Comparison of ENCODE assay signal across 1 cellular context in the genomic region with DNA sequence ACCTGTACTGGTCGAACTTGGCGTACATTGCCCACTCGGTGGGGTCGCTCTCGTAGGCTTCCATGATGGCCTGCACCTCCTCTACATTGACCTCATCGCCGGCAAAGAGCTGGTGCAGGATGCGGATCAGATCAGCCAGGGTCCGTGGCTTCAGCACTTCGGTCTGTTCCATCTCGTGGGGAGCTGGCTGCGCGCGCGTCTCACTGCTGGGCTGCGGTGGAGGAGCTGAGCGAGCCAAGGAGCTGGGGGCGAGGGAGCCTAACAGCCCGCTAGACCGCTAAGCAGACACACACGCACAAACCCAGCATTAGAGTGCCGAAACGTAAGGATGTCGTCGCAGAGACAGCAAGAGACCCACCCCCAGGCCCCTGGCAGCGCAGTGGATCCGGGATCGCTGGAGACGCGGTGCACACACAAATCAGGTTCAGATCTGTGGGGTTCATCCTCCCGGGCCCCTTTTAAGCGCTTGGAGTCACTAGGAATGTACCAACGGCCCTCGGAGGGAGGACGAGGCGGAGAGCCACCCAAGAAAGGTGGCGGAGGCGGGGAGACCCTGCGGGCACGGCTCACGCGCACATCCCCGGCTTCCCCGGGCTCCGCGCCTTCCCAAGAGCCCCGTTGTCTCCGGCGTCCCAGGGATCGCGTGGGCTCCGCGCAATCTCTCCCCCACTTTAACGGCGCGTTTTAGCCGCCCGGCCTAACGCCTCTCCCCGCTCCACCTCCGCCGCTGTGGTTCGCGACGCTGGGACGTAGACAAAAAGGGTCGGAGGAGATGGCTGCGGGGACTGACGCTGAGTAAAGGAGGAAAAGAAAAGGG.
TF ChIP-seq lines count a peak whose summit lies in the region.

A gene (minus strand): TSS at position 434 of the 817 bp plus-strand sequence. CDS start 262 bp downstream, at position 172.

TF ChIP-seq in GM12878, 131 proteins besides CTCF, POLR2A, EP300 and RAD21 (continued from another document):
- TF ChIP-seq, protein P1, sequence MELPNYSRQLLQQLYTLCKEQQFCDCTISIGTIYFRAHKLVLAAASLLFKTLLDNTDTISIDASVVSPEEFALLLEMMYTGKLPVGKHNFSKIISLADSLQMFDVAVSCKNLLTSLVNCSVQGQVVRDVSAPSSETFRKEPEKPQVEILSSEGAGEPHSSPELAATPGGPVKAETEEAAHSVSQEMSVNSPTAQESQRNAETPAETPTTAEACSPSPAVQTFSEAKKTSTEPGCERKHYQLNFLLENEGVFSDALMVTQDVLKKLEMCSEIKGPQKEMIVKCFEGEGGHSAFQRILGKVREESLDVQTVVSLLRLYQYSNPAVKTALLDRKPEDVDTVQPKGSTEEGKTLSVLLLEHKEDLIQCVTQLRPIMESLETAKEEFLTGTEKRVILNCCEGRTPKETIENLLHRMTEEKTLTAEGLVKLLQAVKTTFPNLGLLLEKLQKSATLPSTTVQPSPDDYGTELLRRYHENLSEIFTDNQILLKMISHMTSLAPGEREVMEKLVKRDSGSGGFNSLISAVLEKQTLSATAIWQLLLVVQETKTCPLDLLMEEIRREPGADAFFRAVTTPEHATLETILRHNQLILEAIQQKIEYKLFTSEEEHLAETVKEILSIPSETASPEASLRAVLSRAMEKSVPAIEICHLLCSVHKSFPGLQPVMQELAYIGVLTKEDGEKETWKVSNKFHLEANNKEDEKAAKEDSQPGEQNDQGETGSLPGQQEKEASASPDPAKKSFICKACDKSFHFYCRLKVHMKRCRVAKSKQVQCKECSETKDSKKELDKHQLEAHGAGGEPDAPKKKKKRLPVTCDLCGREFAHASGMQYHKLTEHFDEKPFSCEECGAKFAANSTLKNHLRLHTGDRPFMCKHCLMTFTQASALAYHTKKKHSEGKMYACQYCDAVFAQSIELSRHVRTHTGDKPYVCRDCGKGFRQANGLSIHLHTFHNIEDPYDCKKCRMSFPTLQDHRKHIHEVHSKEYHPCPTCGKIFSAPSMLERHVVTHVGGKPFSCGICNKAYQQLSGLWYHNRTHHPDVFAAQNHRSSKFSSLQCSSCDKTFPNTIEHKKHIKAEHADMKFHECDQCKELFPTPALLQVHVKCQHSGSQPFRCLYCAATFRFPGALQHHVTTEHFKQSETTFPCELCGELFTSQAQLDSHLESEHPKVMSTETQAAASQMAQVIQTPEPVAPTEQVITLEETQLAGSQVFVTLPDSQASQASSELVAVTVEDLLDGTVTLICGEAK (IDR thresholded peaks at IDR 0.05; ENCODE audit: borderline replicate concordance), result no peak
- TF ChIP-seq MYC (IDR thresholded peaks at IDR 0.05; ENCODE audit: insufficient read depth, insufficient read length, insufficient replicate concordance, low read length, severe bottlenecking), result no peak
- TF ChIP-seq ZNF384 (IDR thresholded peaks at IDR 0.05; ENCODE audit: borderline replicate concordance, low read depth, low read length), result no peak
